In the genomic region with DNA sequence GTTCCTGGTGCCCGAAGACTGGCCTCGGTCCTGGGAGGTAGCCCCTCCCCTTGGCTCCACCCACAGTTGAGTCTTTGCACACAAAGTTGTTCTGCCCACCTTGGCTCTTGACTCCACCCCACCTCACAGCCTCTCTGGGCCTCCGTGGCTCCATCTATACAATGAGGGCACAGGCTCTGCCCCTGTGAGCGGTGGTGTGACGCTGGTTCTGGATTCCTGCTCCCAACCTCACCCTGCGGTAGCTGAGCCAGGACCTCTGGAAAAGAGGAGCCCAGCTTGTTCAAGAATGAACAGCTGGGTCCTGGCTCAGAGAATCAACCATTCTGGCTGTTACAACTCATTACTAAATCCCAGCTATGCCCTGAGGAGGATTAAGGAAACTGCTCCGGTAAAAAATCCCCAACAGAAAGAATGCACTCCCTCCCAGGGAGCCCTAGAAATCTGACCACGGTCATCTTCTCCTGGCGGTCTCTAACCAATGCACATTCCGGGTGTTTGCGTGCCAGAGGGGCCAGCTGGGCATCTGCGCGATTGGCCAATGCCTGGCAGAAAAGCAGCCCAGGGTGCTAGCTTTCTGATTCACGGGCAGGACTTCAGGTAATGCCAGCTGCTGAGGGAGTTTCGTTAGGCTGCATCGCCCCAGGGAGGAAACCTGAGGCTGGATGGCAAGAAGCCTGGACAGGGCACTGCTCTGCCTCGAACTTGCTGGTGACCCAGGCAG, we compare ENCODE assay signal across 1 cellular context.
TF ChIP-seq lines count a peak whose summit lies in the region.

No MANE protein-coding gene starts in this region.

TF ChIP-seq in WTC11, 78 proteins besides CTCF, POLR2A, EP300 and RAD21 (continued from another document):
- TF ChIP-seq, protein P1, sequence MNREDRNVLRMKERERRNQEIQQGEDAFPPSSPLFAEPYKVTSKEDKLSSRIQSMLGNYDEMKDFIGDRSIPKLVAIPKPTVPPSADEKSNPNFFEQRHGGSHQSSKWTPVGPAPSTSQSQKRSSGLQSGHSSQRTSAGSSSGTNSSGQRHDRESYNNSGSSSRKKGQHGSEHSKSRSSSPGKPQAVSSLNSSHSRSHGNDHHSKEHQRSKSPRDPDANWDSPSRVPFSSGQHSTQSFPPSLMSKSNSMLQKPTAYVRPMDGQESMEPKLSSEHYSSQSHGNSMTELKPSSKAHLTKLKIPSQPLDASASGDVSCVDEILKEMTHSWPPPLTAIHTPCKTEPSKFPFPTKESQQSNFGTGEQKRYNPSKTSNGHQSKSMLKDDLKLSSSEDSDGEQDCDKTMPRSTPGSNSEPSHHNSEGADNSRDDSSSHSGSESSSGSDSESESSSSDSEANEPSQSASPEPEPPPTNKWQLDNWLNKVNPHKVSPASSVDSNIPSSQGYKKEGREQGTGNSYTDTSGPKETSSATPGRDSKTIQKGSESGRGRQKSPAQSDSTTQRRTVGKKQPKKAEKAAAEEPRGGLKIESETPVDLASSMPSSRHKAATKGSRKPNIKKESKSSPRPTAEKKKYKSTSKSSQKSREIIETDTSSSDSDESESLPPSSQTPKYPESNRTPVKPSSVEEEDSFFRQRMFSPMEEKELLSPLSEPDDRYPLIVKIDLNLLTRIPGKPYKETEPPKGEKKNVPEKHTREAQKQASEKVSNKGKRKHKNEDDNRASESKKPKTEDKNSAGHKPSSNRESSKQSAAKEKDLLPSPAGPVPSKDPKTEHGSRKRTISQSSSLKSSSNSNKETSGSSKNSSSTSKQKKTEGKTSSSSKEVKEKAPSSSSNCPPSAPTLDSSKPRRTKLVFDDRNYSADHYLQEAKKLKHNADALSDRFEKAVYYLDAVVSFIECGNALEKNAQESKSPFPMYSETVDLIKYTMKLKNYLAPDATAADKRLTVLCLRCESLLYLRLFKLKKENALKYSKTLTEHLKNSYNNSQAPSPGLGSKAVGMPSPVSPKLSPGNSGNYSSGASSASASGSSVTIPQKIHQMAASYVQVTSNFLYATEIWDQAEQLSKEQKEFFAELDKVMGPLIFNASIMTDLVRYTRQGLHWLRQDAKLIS (CRISPR knock-in tag; IDR thresholded peaks at IDR 0.05; ENCODE audit: borderline replicate concordance): no peak
